Comparison of ENCODE assay signal across 10 cellular contexts in genomic region chrX:135050603-135051002, GRCh38. TPM values are rescaled to one million over a fixed set of nuclear protein-coding genes. Genes with fewer than 3 reads are reported as not detected.
DNase-seq lines count a peak whose midpoint lies in the region; ATAC-seq, FAIRE-seq and TF ChIP-seq lines count a peak whose summit lies in the region.
"Had no signal": no experiment of that assay in that cellular context is flagged by ENCODE, and none has a peak within 500 bp of the region (broad histone marks: within the 10 kb centered on the region; RNA-seq: fewer than 3 reads in every experiment).

No MANE protein-coding gene starts in this region.

- no peaks in the 10 kb centered on the region for H3K9me3 ChIP-seq in left ventricle myocardium inferior (replicated peaks)
- H3K9me3 ChIP-seq in GM12878 (replicated peaks; ENCODE audit: control insufficient read depth, insufficient read depth, low read length): no peaks in the 10 kb centered on the region
- no peaks in the 10 kb centered on the region for H3K9me3 ChIP-seq in mesenchymal stem cell (ENCODE audit: control insufficient read depth, low read length)
- H3K9me3 ChIP-seq: body of pancreas had no signal

- H3K4me2 ChIP-seq in GM12878 (ENCODE audit: control insufficient read depth, insufficient read depth) (0 out of 2 replicates have a peak overlapping the region, but pooled peaks have one; percentile 3), mesenchymal stem cell (ENCODE audit: low read length, poor library complexity, severe bottlenecking) (peak overlapping the region; percentile 83)

- H3K79me2 ChIP-seq in GM12878 (ENCODE audit: control insufficient read depth, insufficient read depth, low read length): no peaks in the 10 kb centered on the region

- TF ChIP-seq RAD21 in GM12878 (IDR thresholded peaks at IDR 0.05; ENCODE audit: insufficient read depth, low read depth, low read length): no peak

- peaks cover 4% of the 10 kb centered on the region for H3K36me3 Mint-ChIP-seq in type B pancreatic cell

- no peak for TF ChIP-seq POLR2A in GM12878 (IDR thresholded peaks at IDR 0.05; ENCODE audit: low read depth, low read length)

- H2BK15ac ChIP-seq in mesenchymal stem cell (ENCODE audit: low read depth, poor library complexity, severe bottlenecking): no peak overlapping the region

- POLR2A ChIA-PET in GM12878 (lab: Charles Lee): no interaction called here

- H3K4ac ChIP-seq in mesenchymal stem cell (ENCODE audit: low read depth in 1 of 2, low read length in 2 of 2): no peak overlapping the region

- H3K18ac ChIP-seq in mesenchymal stem cell (ENCODE audit: low read depth in 1 of 2, low read length in 2 of 2): no peak overlapping the region

- no peak overlapping the region for H4K91ac ChIP-seq in mesenchymal stem cell (ENCODE audit: low read length)

- H3K27me3 Mint-ChIP-seq in type B pancreatic cell: no peaks in the 10 kb centered on the region

- no peak for TF ChIP-seq CTCF in left ventricle myocardium inferior (IDR thresholded peaks at IDR 0.05; ENCODE audit: borderline replicate concordance)
- no peak for TF ChIP-seq CTCF in GM12878 (IDR thresholded peaks at IDR 0.05 in 2 of 3, conservative IDR thresholded peaks at IDR 0.05 in 1 of 3; ENCODE audit: control insufficient read depth in 2 of 3, extremely low read depth in 1 of 3, insufficient read depth in 1 of 3, low read depth in 3 of 3, low read length in 3 of 3)
- TF ChIP-seq CTCF in type B pancreatic cell (conservative IDR thresholded peaks at IDR 0.05): no peak

- no peak overlapping the region for H3K23ac ChIP-seq in mesenchymal stem cell (ENCODE audit: low read length in 2 of 2)

- in situ Hi-C loops in GM12878 (cut with MboI): no loop called here

- no peak for FAIRE-seq in GM12878 (lab: Jason Lieb, UNC)
- FAIRE-seq: D721Med had no signal

- H3K4me1 ChIP-seq in left ventricle myocardium inferior (peaks cover 21% of the 10 kb centered on the region), GM12878 (ENCODE audit: control insufficient read depth, insufficient read depth, low read length) (no peaks in the 10 kb centered on the region), mesenchymal stem cell (ENCODE audit: control insufficient read depth, insufficient read depth, low read depth, low read length) (peaks cover 4% of the 10 kb centered on the region)

- BruUV-seq in GM12878 (replicated peaks; lab: Mats Ljungman, UMichigan): no TSS peak

- peak overlapping the region; percentile 77 for H3K27ac Mint-ChIP-seq in type B pancreatic cell

- H3K4me1 Mint-ChIP-seq in type B pancreatic cell (ENCODE audit: unreplicated experiment): no peaks in the 10 kb centered on the region

- H2BK12ac ChIP-seq in mesenchymal stem cell (ENCODE audit: low read length in 2 of 2): no peak overlapping the region

- H3K4me3 Mint-ChIP-seq in type B pancreatic cell: peak overlapping the region; percentile 94

- SMC1A ChIA-PET in GM12878 (lab: Charles Lee; ENCODE audit: uncharacterized antibody, unreplicated experiment): no interaction called here

- H2AFZ ChIP-seq in GM12878 (ENCODE audit: control insufficient read depth, low read depth, low read length): no peak overlapping the region
- no peak overlapping the region for H2AFZ ChIP-seq in mesenchymal stem cell (ENCODE audit: low read depth, low read length)

- WGBS in GM12878 (ENCODE audit: insufficient coverage, insufficient replicate concordance, low lambda C conversion rate, missing lambda C conversion rate): 64% methylated on average over 3 of the region's 3 CpGs
- 97% methylated on average over 2 of the region's 3 CpGs for WGBS in mesenchymal stem cell

- H3K14ac ChIP-seq in mesenchymal stem cell (ENCODE audit: low read length in 2 of 2): no peak overlapping the region

- H2BK120ac ChIP-seq in mesenchymal stem cell (ENCODE audit: low read depth, low read length): no peak overlapping the region

- H3K9me3 Mint-ChIP-seq in type B pancreatic cell: peaks cover 4% of the 10 kb centered on the region

- H3K4me3 ChIP-seq in left ventricle myocardium inferior (peak overlapping the region; percentile 74), GM12878 (0 out of 2 replicates have a peak overlapping the region, but pooled peaks have one; percentile 16), mesenchymal stem cell (ENCODE audit: insufficient read depth in 1 of 2, low read depth in 1 of 2, low read length in 2 of 2) (peak overlapping the region in 1 of 2 experiments; percentile 81)

- H3K79me1 ChIP-seq in mesenchymal stem cell (replicated peaks; ENCODE audit: low read length, poor library complexity, severe bottlenecking): no peaks in the 10 kb centered on the region

- RAD21 ChIA-PET in GM12878 (lab: Charles Lee; ENCODE audit: unreplicated experiment): no interaction called here

- no peaks in the 10 kb centered on the region for H4K20me1 ChIP-seq in GM12878 (ENCODE audit: control insufficient read depth, insufficient read depth)

- no peak for ATAC-seq in Right ventricle myocardium inferior
- ATAC-seq in GM12878: no peak

- intact Hi-C loops in left ventricle myocardium inferior (cut with micrococcal nuclease) (no loop called here), Right ventricle myocardium inferior (cut with DNase I) (no loop called here), GM12878 (cut with micrococcal nuclease; ENCODE audit: unreplicated experiment) (no loop called here)

- no peak overlapping the region for H2BK5ac ChIP-seq in mesenchymal stem cell (ENCODE audit: low read depth, low read length, poor library complexity, severe bottlenecking)

- DNase-seq in left ventricle myocardium inferior (no peak), Right ventricle myocardium inferior (ENCODE audit: missing footprints) (no peak), GM12878 (ENCODE audit: low read depth, low spot score) (no peak), mesenchymal stem cell (no peak), type B pancreatic cell (ENCODE audit: extremely low spot score, unreplicated experiment) (no peak), NCI-H1436 treated with DMSO at 0.1 percent for 48 hours (lab: John Stamatoyannopoulos, UW) (no peak), kidney glomerular epithelial cell (lab: John Stamatoyannopoulos, UW) (no peak)
- DNase-seq in central memory CD4-positive, alpha-beta T cell: no peak

- CTCF ChIA-PET in GM12878 (lab: Yijun Ruan, JAX): no interaction called here

- H3K36me3 ChIP-seq in left ventricle myocardium inferior (peaks cover 5% of the 10 kb centered on the region), GM12878 (ENCODE audit: control insufficient read depth in 2 of 2, insufficient read depth in 2 of 2, low read length in 1 of 2) (no peaks in the 10 kb centered on the region), mesenchymal stem cell (ENCODE audit: control insufficient read depth in 1 of 2, insufficient read depth in 2 of 2, low read depth in 1 of 2, low read length in 2 of 2) (peaks cover 0 to 9% of the 10 kb centered on the region in 2 experiments)

- H2AK5ac ChIP-seq in mesenchymal stem cell (ENCODE audit: low read length, severe bottlenecking): no peak overlapping the region

- H4K8ac ChIP-seq in mesenchymal stem cell (ENCODE audit: low read length): no peak overlapping the region

- H3K27me3 ChIP-seq in left ventricle myocardium inferior (ENCODE audit: low read depth): no peaks in the 10 kb centered on the region
- H3K27me3 ChIP-seq in GM12878 (replicated peaks in 1 of 2; ENCODE audit: control insufficient read depth in 2 of 2, insufficient read depth in 2 of 2, low read length in 1 of 2): no peaks in the 10 kb centered on the region
- peaks cover 0 to 1% of the 10 kb centered on the region in 2 experiments for H3K27me3 ChIP-seq in mesenchymal stem cell (ENCODE audit: control insufficient read depth in 1 of 2, insufficient read depth in 1 of 2, low read length in 2 of 2)
- H3K27me3 ChIP-seq: body of pancreas had no signal

- no peak for TF ChIP-seq EP300 in GM12878 (IDR thresholded peaks at IDR 0.05; ENCODE audit: borderline replicate concordance in 1 of 2, control insufficient read depth in 1 of 2, low read depth in 2 of 2, low read length in 2 of 2)

- H3K9ac ChIP-seq in GM12878 (ENCODE audit: control insufficient read depth, insufficient read depth, low read length): no peak overlapping the region
- H3K9ac ChIP-seq in mesenchymal stem cell (ENCODE audit: low read length): peak overlapping the region; percentile 89

- no peak overlapping the region for H3K27ac ChIP-seq in left ventricle myocardium inferior (replicated peaks)
- no peak overlapping the region for H3K27ac ChIP-seq in GM12878 (ENCODE audit: control insufficient read depth, insufficient read depth)
- no peak overlapping the region for H3K27ac ChIP-seq in mesenchymal stem cell (ENCODE audit: low read length, poor library complexity, severe bottlenecking)

RNA-seq across cellular contexts. Expression of gene RTL8A, which starts 1.3 kb away (rescaled TPM):
- total RNA-seq in left ventricle myocardium inferior: 31.8 TPM
- total RNA-seq in Right ventricle myocardium inferior: 32.5 TPM
- not detected in 2 replicates for total RNA-seq in GM12878 (2013; cell fraction: nucleolus; rRNA removed)
- total RNA-seq in GM12878 (2014; rRNA removed): 3.1 and 5.9 TPM in 2 replicates
- 3.6 and 4.1 TPM in 2 replicates for total RNA-seq in GM12878 (2014; rRNA removed; fragmentation: Illumina TruSeq; extraction: Trizol)
- total RNA-seq in GM12878 (2021): 9.1 and 10.2 TPM in 2 replicates
- 9.7 TPM for polyA plus RNA-seq in GM12878 (2011; ENCODE audit: low read depth)
- polyA plus RNA-seq in GM12878 (2011; rRNA removed): 0.73 and 1.5 TPM in 2 replicates
- 1.8 and 2.3 TPM in 2 replicates for polyA plus RNA-seq in GM12878 (2011; cell fraction: cytosol; rRNA removed)
- 3.8 and 3.9 TPM in 2 replicates for polyA plus RNA-seq in GM12878 (2011; cell fraction: nucleus; rRNA removed)
- polyA plus RNA-seq in GM12878 (2012): 11.3 and 14.6 TPM in 2 replicates
- 16.3 and 19.0 TPM in 2 replicates for polyA plus RNA-seq in GM12878 (2014; fragmentation: Illumina TruSeq; extraction: Trizol)
- 1 to 10 TPM; 5.0 to 6.9 TPM for polyA plus RNA-seq in GM12878 (2014; fragmentation: Nextera tagmentation; extraction: Ambion mirVana)
- polyA plus RNA-seq in GM12878 (2014; rRNA removed): 21.2 and 24.8 TPM in 2 replicates
- polyA plus RNA-seq in GM12878 (2016; fragmentation: Nextera tagmentation; extraction: Ambion mirVana): 10 to 100 TPM; 29.9 to 32.5 TPM
- polyA minus RNA-seq in GM12878 (2011; rRNA and poly(A)+ RNA removed): 0.82 TPM in 1 of 2 replicates, not detected in the other
- polyA minus RNA-seq in GM12878 (2011; cell fraction: cytosol; rRNA and poly(A)+ RNA removed): 2.3 TPM in 1 of 2 replicates, not detected in the other
- 0.36 and 2.7 TPM in 2 replicates for polyA minus RNA-seq in GM12878 (2011; cell fraction: nucleus; rRNA and poly(A)+ RNA removed)
- polyA plus RNA-seq in mesenchymal stem cell (2013, experiment 1 of 2): 133 TPM
- 133 TPM for polyA plus RNA-seq in mesenchymal stem cell (2013, experiment 2 of 2)
- 48.7 and 54.5 TPM in 2 replicates for total RNA-seq in type B pancreatic cell (ENCODE audit: low replicate concordance)

RNA-seq across cellular contexts. Expression of gene RTL8C, which starts 18.4 kb away (rescaled TPM):
- total RNA-seq in left ventricle myocardium inferior (281 TPM), Right ventricle myocardium inferior (274 TPM), GM12878 (2014; rRNA removed) (13.6 and 15.4 TPM in 2 replicates), GM12878 (2014; rRNA removed; fragmentation: Illumina TruSeq; extraction: Trizol) (8.2 and 10.6 TPM in 2 replicates), GM12878 (2021) (24.8 and 26.6 TPM in 2 replicates), type B pancreatic cell (ENCODE audit: low replicate concordance) (90.6 and 109 TPM in 2 replicates)
- 0.44 and 1.2 TPM in 2 replicates for total RNA-seq in GM12878 (2013; cell fraction: nucleolus; rRNA removed)
- polyA plus RNA-seq in GM12878 (2011; ENCODE audit: low read depth): 8.5 TPM
- polyA plus RNA-seq in GM12878 (2011; rRNA removed) (2.6 and 4.7 TPM in 2 replicates), GM12878 (2014; fragmentation: Illumina TruSeq; extraction: Trizol) (8.7 and 12.2 TPM in 2 replicates), GM12878 (2014; fragmentation: Nextera tagmentation; extraction: Ambion mirVana) (10 to 100 TPM in 1 of 2 experiments, 1 to 10 TPM in 1; 6.9 to 17.7 TPM), GM12878 (2014; rRNA removed) (17.9 and 19.8 TPM in 2 replicates), GM12878 (2016; fragmentation: Nextera tagmentation; extraction: Ambion mirVana) (10 to 100 TPM; 38.0 to 43.9 TPM)
- polyA plus RNA-seq in GM12878 (2011; cell fraction: cytosol; rRNA removed): 7.2 and 9.8 TPM in 2 replicates
- polyA plus RNA-seq in GM12878 (2011; cell fraction: nucleus; rRNA removed): 13.2 and 16.7 TPM in 2 replicates
- 20.4 and 22.0 TPM in 2 replicates for polyA plus RNA-seq in GM12878 (2012)
- 0.88 and 2.0 TPM in 2 replicates for polyA minus RNA-seq in GM12878 (2011; rRNA and poly(A)+ RNA removed)
- polyA minus RNA-seq in GM12878 (2011; cell fraction: cytosol; rRNA and poly(A)+ RNA removed): 2.7 and 4.5 TPM in 2 replicates
- polyA minus RNA-seq in GM12878 (2011; cell fraction: nucleus; rRNA and poly(A)+ RNA removed): 2.1 and 3.8 TPM in 2 replicates
- polyA plus RNA-seq in mesenchymal stem cell (2013, experiment 1 of 2): 359 TPM
- 349 TPM for polyA plus RNA-seq in mesenchymal stem cell (2013, experiment 2 of 2)

RNA-seq across cellular contexts. Expression of gene RTL8B, which starts 28.3 kb away (rescaled TPM):
- 14.8 TPM for total RNA-seq in left ventricle myocardium inferior
- total RNA-seq in Right ventricle myocardium inferior: 14.1 TPM
- total RNA-seq in GM12878 (2013; cell fraction: nucleolus; rRNA removed): not detected in 2 replicates
- total RNA-seq in GM12878 (2014; rRNA removed): not detected in 2 replicates
- not detected in 2 replicates for total RNA-seq in GM12878 (2014; rRNA removed; fragmentation: Illumina TruSeq; extraction: Trizol)
- 0.10 TPM in 1 of 2 replicates, not detected in the other for total RNA-seq in GM12878 (2021)
- not detected for polyA plus RNA-seq in GM12878 (2011; ENCODE audit: low read depth)
- polyA plus RNA-seq in GM12878 (2011; rRNA removed): not detected in 2 replicates
- polyA plus RNA-seq in GM12878 (2011; cell fraction: cytosol; rRNA removed): not detected in 2 replicates
- polyA plus RNA-seq in GM12878 (2011; cell fraction: nucleus; rRNA removed): not detected in 2 replicates
- 0.09 and 0.11 TPM in 2 replicates for polyA plus RNA-seq in GM12878 (2012)
- 0.22 TPM in 1 of 2 replicates, not detected in the other for polyA plus RNA-seq in GM12878 (2014; fragmentation: Illumina TruSeq; extraction: Trizol)
- polyA plus RNA-seq in GM12878 (2014; fragmentation: Nextera tagmentation; extraction: Ambion mirVana): not detected
- polyA plus RNA-seq in GM12878 (2014; rRNA removed): not detected in 2 replicates
- not detected for polyA plus RNA-seq in GM12878 (2016; fragmentation: Nextera tagmentation; extraction: Ambion mirVana)
- not detected in 2 replicates for polyA minus RNA-seq in GM12878 (2011; rRNA and poly(A)+ RNA removed)
- polyA minus RNA-seq in GM12878 (2011; cell fraction: cytosol; rRNA and poly(A)+ RNA removed): not detected in 2 replicates
- polyA minus RNA-seq in GM12878 (2011; cell fraction: nucleus; rRNA and poly(A)+ RNA removed): not detected in 2 replicates
- polyA plus RNA-seq in mesenchymal stem cell (2013, experiment 1 of 2): 33.9 TPM
- polyA plus RNA-seq in mesenchymal stem cell (2013, experiment 2 of 2): 34.3 TPM
- 13.9 and 14.2 TPM in 2 replicates for total RNA-seq in type B pancreatic cell (ENCODE audit: low replicate concordance)

RNA-seq across cellular contexts. Expression of gene SMIM10L2B, which starts 47.9 kb away (rescaled TPM):
- total RNA-seq in left ventricle myocardium inferior (2.2 TPM), Right ventricle myocardium inferior (1.7 TPM), GM12878 (2014; rRNA removed) (not detected in 2 replicates), GM12878 (2014; rRNA removed; fragmentation: Illumina TruSeq; extraction: Trizol) (not detected in 2 replicates), GM12878 (2021) (not detected in 2 replicates), type B pancreatic cell (ENCODE audit: low replicate concordance) (3.4 and 5.3 TPM in 2 replicates)
- total RNA-seq in GM12878 (2013; cell fraction: nucleolus; rRNA removed): not detected in 2 replicates
- not detected for polyA plus RNA-seq in GM12878 (2011; ENCODE audit: low read depth)
- polyA plus RNA-seq in GM12878 (2011; rRNA removed) (not detected in 2 replicates), GM12878 (2014; fragmentation: Illumina TruSeq; extraction: Trizol) (not detected in 2 replicates), GM12878 (2014; fragmentation: Nextera tagmentation; extraction: Ambion mirVana) (not detected), GM12878 (2014; rRNA removed) (not detected in 2 replicates), GM12878 (2016; fragmentation: Nextera tagmentation; extraction: Ambion mirVana) (not detected)
- polyA plus RNA-seq in GM12878 (2011; cell fraction: cytosol; rRNA removed): not detected in 2 replicates
- polyA plus RNA-seq in GM12878 (2011; cell fraction: nucleus; rRNA removed): not detected in 2 replicates
- polyA plus RNA-seq in GM12878 (2012): not detected in 2 replicates
- polyA minus RNA-seq in GM12878 (2011; rRNA and poly(A)+ RNA removed): not detected in 2 replicates
- polyA minus RNA-seq in GM12878 (2011; cell fraction: cytosol; rRNA and poly(A)+ RNA removed): not detected in 2 replicates
- not detected in 2 replicates for polyA minus RNA-seq in GM12878 (2011; cell fraction: nucleus; rRNA and poly(A)+ RNA removed)
- polyA plus RNA-seq in mesenchymal stem cell (2013, experiment 1 of 2): 3.4 TPM
- 3.5 TPM for polyA plus RNA-seq in mesenchymal stem cell (2013, experiment 2 of 2)

RNA-seq across cellular contexts. Expression of gene SMIM10, which starts 59.8 kb away (rescaled TPM):
- total RNA-seq in left ventricle myocardium inferior: 4.9 TPM
- 6.4 TPM for total RNA-seq in Right ventricle myocardium inferior
- total RNA-seq in GM12878 (2013; cell fraction: nucleolus; rRNA removed): not detected in 2 replicates
- 0.06 and 0.27 TPM in 2 replicates for total RNA-seq in GM12878 (2014; rRNA removed)
- total RNA-seq in GM12878 (2014; rRNA removed; fragmentation: Illumina TruSeq; extraction: Trizol): 0.13 and 0.14 TPM in 2 replicates
- 0.13 TPM in 1 of 2 replicates, not detected in the other for total RNA-seq in GM12878 (2021)
- polyA plus RNA-seq in GM12878 (2011; ENCODE audit: low read depth): not detected
- polyA plus RNA-seq in GM12878 (2011; rRNA removed): not detected in 2 replicates
- not detected in 2 replicates for polyA plus RNA-seq in GM12878 (2011; cell fraction: cytosol; rRNA removed)
- polyA plus RNA-seq in GM12878 (2011; cell fraction: nucleus; rRNA removed): not detected in 2 replicates
- polyA plus RNA-seq in GM12878 (2012): 0.09 and 0.10 TPM in 2 replicates
- polyA plus RNA-seq in GM12878 (2014; fragmentation: Illumina TruSeq; extraction: Trizol): 0.16 and 0.27 TPM in 2 replicates
- polyA plus RNA-seq in GM12878 (2014; fragmentation: Nextera tagmentation; extraction: Ambion mirVana): under 1 TPM in 1 of 2 experiments, not detected in 1; 0.04 TPM
- polyA plus RNA-seq in GM12878 (2014; rRNA removed): 0.20 TPM in 1 of 2 replicates, not detected in the other
- not detected for polyA plus RNA-seq in GM12878 (2016; fragmentation: Nextera tagmentation; extraction: Ambion mirVana)
- not detected in 2 replicates for polyA minus RNA-seq in GM12878 (2011; rRNA and poly(A)+ RNA removed)
- not detected in 2 replicates for polyA minus RNA-seq in GM12878 (2011; cell fraction: cytosol; rRNA and poly(A)+ RNA removed)
- polyA minus RNA-seq in GM12878 (2011; cell fraction: nucleus; rRNA and poly(A)+ RNA removed): not detected in 2 replicates
- 45.2 TPM for polyA plus RNA-seq in mesenchymal stem cell (2013, experiment 1 of 2)
- 44.2 TPM for polyA plus RNA-seq in mesenchymal stem cell (2013, experiment 2 of 2)
- 0.64 and 0.65 TPM in 2 replicates for total RNA-seq in type B pancreatic cell (ENCODE audit: low replicate concordance)

Comparison
In these comparisons a context has a peak if more than half of its experiments do, and no peak if none do; other contexts are left out.
1. RNA of gene RTL8B, which starts 28.3 kb away (total RNA-seq): 14.8 TPM in left ventricle myocardium inferior (single experiment), 13.9 to 14.2 TPM in type B pancreatic cell and 14.1 TPM in Right ventricle myocardium inferior (single experiment); 0.10 TPM in GM12878; every median in the first group is over 10 times any median in the second.